28 cellular contexts compared by ENCODE assay signal in the genomic region with DNA sequence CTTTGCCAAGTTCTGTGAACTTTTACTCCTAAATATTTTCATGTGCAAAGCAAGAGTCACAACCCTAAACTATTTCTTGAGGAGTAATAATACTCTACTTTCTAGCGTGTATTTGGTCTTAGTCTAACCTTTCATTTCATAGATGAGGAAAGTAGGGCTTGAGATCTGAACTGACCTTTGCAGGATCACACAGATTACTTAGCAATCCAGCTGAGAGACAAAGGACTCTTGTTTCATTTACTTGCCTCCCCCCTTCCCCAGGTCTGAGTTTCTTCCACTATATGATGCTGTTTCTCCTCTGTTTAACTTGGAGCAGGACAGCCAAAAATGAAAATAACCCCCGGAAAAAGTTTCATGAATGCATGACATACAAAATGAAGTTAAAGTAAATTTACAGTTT.
"Had no signal": no experiment of that assay in that cellular context is flagged by ENCODE, and none has a peak within 500 bp of the region (broad histone marks: within the 10 kb centered on the region; RNA-seq: fewer than 3 reads in every experiment).

No MANE protein-coding gene starts in this region.

- DNase-seq: activated B cell treated with CpG ODN at 0.5 μM for 24 hours; activated CD4-positive, alpha-beta T cell treated with anti-CD3 and anti-CD28 coated beads for 48 hours; activated CD4-positive, alpha-beta T cell treated with anti-CD3 and anti-CD28 coated beads, Interleukin-2, amount 50 U/mL, for 1 hour; activated CD4-positive, alpha-beta T cell treated with anti-CD3 and anti-CD28 coated beads, Interleukin-2, amount 50 U/mL, for 48 hours; activated CD8-positive, alpha-beta memory T cell treated with anti-CD3 and anti-CD28 coated beads for 24 hours; activated CD8-positive, alpha-beta T cell treated with anti-CD3 and anti-CD28 coated beads for 36 hours; activated effector memory CD4-positive, alpha-beta T cell treated with Interleukin-2 at 50 U/mL for 16 hours; activated gamma-delta T cell treated with Interleukin-2 at 50 U/mL for 16 hours; activated naive CD4-positive, alpha-beta T cell treated with anti-CD3 and anti-CD28 coated beads, Interleukin-2, amount 50 U/mL, for 16 hours; activated naive CD4-positive, alpha-beta T cell treated with Interleukin-2 at 50 U/mL for 16 hours; activated T-cell treated with anti-CD3 and anti-CD28 coated beads, Interleukin-2, amount 50 U/mL, for 4 hours; amniotic stem cell; anterior cingulate cortex; brain microvascular endothelial cell; dorsolateral prefrontal cortex; effector memory CD4-positive, alpha-beta T cell; endodermal cell; foreskin fibroblast; gastrocnemius medialis; glutamatergic neuron; heart left ventricle; T-helper 17 cell; T1000; WERI-Rb-1 had no signal

- H3K27ac ChIP-seq: brain microvascular endothelial cell, coronary artery, dorsolateral prefrontal cortex, gastrocnemius medialis, heart left ventricle, WERI-Rb-1 had no signal

- H3K36me3 ChIP-seq: brain microvascular endothelial cell, gastrocnemius medialis, heart left ventricle, WERI-Rb-1 had no signal

- H3K9me3 ChIP-seq: gastrocnemius medialis, heart left ventricle had no signal

- ATAC-seq: activated CD4-positive, CD25-positive, alpha-beta regulatory T cell treated with anti-CD3 and anti-CD28 coated beads, Interleukin-2, amount 50 U/mL, for 24 hours; activated CD8-positive, alpha-beta T cell treated with anti-CD3 and anti-CD28 coated beads for 36 hours; activated T-cell treated with anti-CD3 and anti-CD28 coated beads, Interleukin-2, amount 50 U/mL, for 4 hours; activated T-helper 17 cell treated with anti-CD3 and anti-CD28 coated beads, Interleukin-2, amount 50 U/mL, for 72 hours; esophagus mucosa; gastrocnemius medialis; heart left ventricle; T-helper 17 cell had no signal

- H3K4me3 ChIP-seq: coronary artery, dorsolateral prefrontal cortex, gastrocnemius medialis, heart left ventricle had no signal

- H3K4me1 ChIP-seq: gastrocnemius medialis had no signal

- H3K27me3 ChIP-seq: brain microvascular endothelial cell, dorsolateral prefrontal cortex, gastrocnemius medialis, heart left ventricle had no signal
